In genomic region chr9:79736051-79736450, GRCh38 we compare ENCODE assay signal across 33 cellular contexts.
DNase-seq lines count a peak whose midpoint lies in the region; ATAC-seq and TF ChIP-seq lines count a peak whose summit lies in the region.
"Had no signal": no experiment of that assay in that cellular context is flagged by ENCODE, and none has a peak within 500 bp of the region (broad histone marks: within the 10 kb centered on the region; RNA-seq: fewer than 3 reads in every experiment).

No MANE protein-coding gene starts in this region.

- H3K79me2 ChIP-seq in PC-3 (ENCODE audit: low read length), result no peaks in the 10 kb centered on the region
- no peaks in the 10 kb centered on the region for H3K79me2 ChIP-seq in trophoblast cell (ENCODE audit: control insufficient read depth, insufficient read depth, low read length, poor library complexity)

- BruUV-seq in PC-3 (replicated peaks; lab: Mats Ljungman, UMichigan), result no TSS peak

- H4K8ac ChIP-seq in trophoblast cell (ENCODE audit: low read depth, low read length), result no peak overlapping the region

- peak overlapping the region; percentile 3; the same call in 1 of the 2 replicates for H3K4me3 Mint-ChIP-seq in HFFc6
- H3K4me3 Mint-ChIP-seq: B cell; CD14-positive monocyte; CD4-positive, alpha-beta memory T cell; CD4-positive, alpha-beta T cell; CD8-positive, alpha-beta memory T cell; CD8-positive, alpha-beta T cell had no signal

- no peak overlapping the region for H3K14ac ChIP-seq in trophoblast cell (ENCODE audit: low read length)

- H3K9me2 ChIP-seq in PC-3 (replicated peaks; ENCODE audit: low read length), result no peaks in the 10 kb centered on the region

- H3K36me3 ChIP-seq in PC-3 (ENCODE audit: low read depth, low read length) (no peaks in the 10 kb centered on the region), trophoblast cell (ENCODE audit: control insufficient read depth in 1 of 2, insufficient read depth in 2 of 2, low read length in 2 of 2) (peaks cover 0 to 5% of the 10 kb centered on the region in 2 experiments)
- H3K36me3 ChIP-seq: BLaER1 had no signal

- H3K27me3 ChIP-seq in PC-3 (ENCODE audit: low read length), result no peaks in the 10 kb centered on the region
- no peaks in the 10 kb centered on the region for H3K27me3 ChIP-seq in trophoblast cell (ENCODE audit: insufficient read depth, low read length)
- H3K27me3 ChIP-seq: BE2C; BLaER1; BLaER1 treated with 17β-estradiol and CSF1 and Interleukin-3, amounts not matched to agents 10 nM and 100 nM had no signal

- H3K4me1 ChIP-seq in PC-3 (ENCODE audit: insufficient read depth, low read length) (peaks cover 3% of the 10 kb centered on the region; the same call in 1 of the 2 replicates), trophoblast cell (ENCODE audit: control insufficient read depth in 1 of 2, insufficient read depth in 2 of 2, low read length in 2 of 2) (peaks cover 0 to 3% of the 10 kb centered on the region in 2 experiments)
- H3K4me1 ChIP-seq: A549; BE2C; BLaER1; BLaER1 treated with 17β-estradiol and CSF1 and Interleukin-3, amounts not matched to agents 10 nM and 100 nM; Caco-2 had no signal

- H3K9me3 ChIP-seq in PC-3 (ENCODE audit: low read length) (no peaks in the 10 kb centered on the region), trophoblast cell (ENCODE audit: insufficient read depth, low read depth, low read length) (peaks cover 1% of the 10 kb centered on the region)
- H3K9me3 ChIP-seq: BE2C, BLaER1, Caco-2 had no signal

- peaks cover 57% of the 10 kb centered on the region for H3K27me3 Mint-ChIP-seq in HFFc6 (ENCODE audit: insufficient read depth)
- H3K27me3 Mint-ChIP-seq: B cell; CD4-positive, alpha-beta memory T cell; CD4-positive, alpha-beta T cell had no signal

- H3K23ac ChIP-seq in trophoblast cell (ENCODE audit: low read length), result no peak overlapping the region

- no peak overlapping the region for H2AFZ ChIP-seq in PC-3 (ENCODE audit: low read length)
- H2AFZ ChIP-seq in trophoblast cell (ENCODE audit: insufficient read depth, low read length, poor library complexity), result no peak overlapping the region

- H3F3A ChIP-seq in PC-3 (ENCODE audit: low read length, unreplicated experiment), result no peaks in the 10 kb centered on the region

- no peak overlapping the region for H3K18ac ChIP-seq in trophoblast cell (ENCODE audit: low read length)

- H2BK120ac ChIP-seq in trophoblast cell (ENCODE audit: insufficient read depth, low read length, poor library complexity), result no peak overlapping the region

- no peak overlapping the region for H3K4ac ChIP-seq in trophoblast cell (ENCODE audit: low read depth, low read length)

- CTCF ChIA-PET in PC-3 (lab: Charles Lee), result no interaction called here

- H3K9ac ChIP-seq in PC-3 (ENCODE audit: low read length) (no peak overlapping the region), trophoblast cell (ENCODE audit: low read length) (no peak overlapping the region)
- H3K9ac ChIP-seq: BLaER1; BLaER1 treated with 17β-estradiol and CSF1 and Interleukin-3, amounts not matched to agents 10 nM and 100 nM had no signal

- H3K4me1 Mint-ChIP-seq in HFFc6 (ENCODE audit: low read depth), result peaks cover 25% of the 10 kb centered on the region; the same call in 1 of the 2 replicates
- H3K4me1 Mint-ChIP-seq: CD14-positive monocyte had no signal

- H3K9me3 Mint-ChIP-seq in HFFc6, result peaks cover 26% of the 10 kb centered on the region
- H3K9me3 Mint-ChIP-seq: CD8-positive, alpha-beta T cell had no signal

- no peak overlapping the region for H2BK12ac ChIP-seq in trophoblast cell (ENCODE audit: low read length)

- no CpG with 5 or more reads among the region's 5 CpGs for WGBS in trophoblast cell (ENCODE audit: extremely low coverage, insufficient coverage, insufficient read length)

- no peak overlapping the region for H3K4me3 ChIP-seq in PC-3 (ENCODE audit: low read length)
- no peak overlapping the region for H3K4me3 ChIP-seq in trophoblast cell (ENCODE audit: low read depth, low read length)
- H3K4me3 ChIP-seq: A549; BLaER1; BLaER1 treated with 17β-estradiol and CSF1 and Interleukin-3, amounts not matched to agents 10 nM and 100 nM had no signal

- H4K12ac ChIP-seq in trophoblast cell (ENCODE audit: low read depth, low read length), result no peak overlapping the region

- H2AK5ac ChIP-seq in trophoblast cell (ENCODE audit: low read length), result no peak overlapping the region

- peaks cover 34% of the 10 kb centered on the region for H3K36me3 Mint-ChIP-seq in HFFc6 (ENCODE audit: low read depth)
- H3K36me3 Mint-ChIP-seq: CD14-positive monocyte; CD8-positive, alpha-beta T cell had no signal

- ATAC-seq in PC-3 (peak; percentile 27; the same call in 1 of the 2 replicates), GM21360 (IDR thresholded peaks at IDR 0.05; ENCODE audit: unreplicated experiment) (no peak)
- ATAC-seq: CD8-positive, alpha-beta T cell had no signal

- H3K27ac Mint-ChIP-seq in HFFc6, result no peak overlapping the region
- H3K27ac Mint-ChIP-seq: B cell; CD4-positive, alpha-beta memory T cell; CD4-positive, alpha-beta T cell; CD4-positive, CD25-positive, alpha-beta regulatory T cell; CD8-positive, alpha-beta memory T cell; CD8-positive, alpha-beta T cell had no signal

- no peaks in the 10 kb centered on the region for H3K79me1 ChIP-seq in trophoblast cell (ENCODE audit: low read length)

- POLR2A ChIA-PET in PC-3 (lab: Charles Lee; ENCODE audit: unreplicated experiment), result no interaction called here

- H3K27ac ChIP-seq in PC-3 (ENCODE audit: low read length) (no peak overlapping the region), trophoblast cell (ENCODE audit: low read depth, low read length) (no peak overlapping the region)
- H3K27ac ChIP-seq: 22Rv1; A549; BLaER1; BLaER1 treated with 17β-estradiol and CSF1 and Interleukin-3, amounts not matched to agents 10 nM and 100 nM; C4-2B had no signal

- no peak overlapping the region for H2BK5ac ChIP-seq in trophoblast cell (ENCODE audit: low read depth, low read length, poor library complexity)

- H3K4me2 ChIP-seq in PC-3 (ENCODE audit: low read length) (no peak overlapping the region), trophoblast cell (ENCODE audit: low read length) (no peak overlapping the region)
- H3K4me2 ChIP-seq: A549; BLaER1; BLaER1 treated with 17β-estradiol and CSF1 and Interleukin-3, amounts not matched to agents 10 nM and 100 nM had no signal

- intact Hi-C loops in PC-3 (cut with micrococcal nuclease), result no loop called here

- H4K20me1 ChIP-seq in PC-3 (ENCODE audit: low read length), result no peaks in the 10 kb centered on the region
- H4K20me1 ChIP-seq: BLaER1; BLaER1 treated with 17β-estradiol and CSF1 and Interleukin-3, amounts not matched to agents 10 nM and 100 nM had no signal

- TF ChIP-seq CTCF in HFFc6 (IDR thresholded peaks at IDR 0.05), result no peak
- no peak for TF ChIP-seq CTCF in PC-3 (conservative IDR thresholded peaks at IDR 0.05; ENCODE audit: low read depth, low read length)

- H4K91ac ChIP-seq in trophoblast cell (ENCODE audit: low read depth, low read length), result no peak overlapping the region

- DNase-seq in HFFc6 (no peak), PC-3 (no peak), trophoblast cell (peak; percentile 75 to 86), NCI-H524 treated with DMSO at 0.1 percent for 48 hours (lab: John Stamatoyannopoulos, UW) (no peak), AG20443 (ENCODE audit: low spot score) (no peak)
- DNase-seq: 8988T; ACHN; AML-193; BE2C; C1 segment of cervical spinal cord; Caco-2; Calu3; CD4-positive, alpha-beta memory T cell; CD4-positive, alpha-beta T cell; CD4-positive, CD25-positive, alpha-beta regulatory T cell; CD8-positive, alpha-beta memory T cell; CD8-positive, alpha-beta T cell; COR-L47; DMS 273 treated with DMSO at 0.1 percent for 48 hours; DMS153; DMS53; DMS79; DMS79 treated with DMSO at 0.1 percent for 48 hours; DND-41; EL had no signal

Comparison
In these comparisons a context has a peak if more than half of its experiments do, and no peak if none do; other contexts are left out.
1. DNase-seq: peak in trophoblast cell (2 of 2); none in HFFc6 (single experiment), PC-3 (single experiment), NCI-H524 treated with DMSO at 0.1 percent for 48 hours (single experiment) and AG20443 (single experiment).